Comparison of ENCODE assay signal across 11 cellular contexts in the genomic region with DNA sequence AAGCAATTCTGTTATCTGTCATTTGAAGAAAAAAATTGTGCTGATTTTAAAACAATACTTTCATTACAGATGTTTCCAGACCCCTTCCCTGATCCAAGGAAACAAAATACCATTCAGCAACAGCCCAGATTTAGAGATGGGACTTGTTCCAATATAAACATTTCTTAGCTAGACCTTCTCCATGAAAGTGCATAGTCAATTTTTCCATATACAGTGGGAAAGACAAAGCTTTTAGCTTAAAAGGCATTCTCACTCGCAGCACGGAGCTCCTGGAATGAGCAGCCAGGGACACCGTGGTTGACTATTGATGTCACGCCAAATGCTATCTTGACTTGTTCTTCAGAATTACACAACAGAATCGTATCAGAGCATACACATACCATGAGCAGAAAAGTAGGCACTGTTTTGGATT. TPM values are rescaled to one million over a fixed set of nuclear protein-coding genes. Genes with fewer than 3 reads are reported as not detected.
A peak's percentile ranks its signal among the peaks of the same experiment; 100 is the strongest.
DNase-seq lines count a peak whose midpoint lies in the region; ATAC-seq and TF ChIP-seq lines count a peak whose summit lies in the region.
"Had no signal": no experiment of that assay in that cellular context is flagged by ENCODE, and none has a peak within 500 bp of the region (broad histone marks: within the 10 kb centered on the region; RNA-seq: fewer than 3 reads in every experiment).

No MANE protein-coding gene starts in this region.

- 0 out of 2 replicates have a peak, but pooled peaks cover 7% of the 10 kb centered on the region for H3K4me1 ChIP-seq in Panc1 (ENCODE audit: control insufficient read depth, insufficient read depth, low read length)
- H3K4me1 ChIP-seq in lung (ENCODE audit: control insufficient read depth in 2 of 2, insufficient read depth in 2 of 2, low read length in 2 of 2): peaks cover 3 to 45% of the 10 kb centered on the region in 2 donors
- H3K4me1 ChIP-seq in tibial artery: peaks cover 0 to 73% (median 27%) of the 10 kb centered on the region in 4 donors
- no peaks in the 10 kb centered on the region for H3K4me1 ChIP-seq in CD4-positive, alpha-beta memory T cell (ENCODE audit: insufficient read depth, low read length)

- peaks cover 10 to 12% of the 10 kb centered on the region in 2 donors for H3K27me3 Mint-ChIP-seq in CD4-positive, alpha-beta memory T cell

- no TSS peak for BruUV-seq in Panc1 (replicated peaks; lab: Mats Ljungman, UMichigan)

- in situ Hi-C loops in Panc1 (cut with HindIII; ENCODE audit: low pct_unique_long_range_greater_than_20kb, low sequenced_read_pairs): no loop called here

- H3K36me3 Mint-ChIP-seq in CD4-positive, alpha-beta memory T cell: no peaks in the 10 kb centered on the region
- H3K36me3 Mint-ChIP-seq: naive thymus-derived CD4-positive, alpha-beta T cell had no signal

- H3K4me3 ChIP-seq in Panc1 (ENCODE audit: low read depth in 2 of 2, low read length in 2 of 2) (no peak overlapping the region), lung (no peak overlapping the region), tibial artery (no peak overlapping the region)
- no peak overlapping the region for H3K4me3 ChIP-seq in CD4-positive, alpha-beta memory T cell (ENCODE audit: low read length in 2 of 2)

- H3K27me3 ChIP-seq in Panc1 (ENCODE audit: control insufficient read depth, insufficient read depth, low read length) (no peaks in the 10 kb centered on the region), lung (ENCODE audit: control insufficient read depth, insufficient read depth) (no peaks in the 10 kb centered on the region), tibial artery (no peaks in the 10 kb centered on the region)
- no peaks in the 10 kb centered on the region for H3K27me3 ChIP-seq in CD4-positive, alpha-beta memory T cell (ENCODE audit: insufficient read depth, low read length)

- DNase-seq in Panc1 (ENCODE audit: low read depth, low spot score) (no peak), dermis microvascular lymphatic vessel endothelial cell (ENCODE audit: low read depth in 2 of 2) (peak; percentile 97 to 98), lung (ENCODE audit: low spot score) (no peak), tibial artery (no peak), NCI-H128 (lab: John Stamatoyannopoulos, UW; ENCODE audit: unreplicated experiment) (no peak), DMS79 (lab: John Stamatoyannopoulos, UW) (no peak)
- no peak for DNase-seq in CD4-positive, alpha-beta memory T cell
- DNase-seq: activated gamma-delta T cell treated with Interleukin-2 at 50 U/mL for 16 hours; naive thymus-derived CD4-positive, alpha-beta T cell; WERI-Rb-1 had no signal

- intact Hi-C loops in Panc1 (cut with micrococcal nuclease; ENCODE audit: unreplicated experiment) (no loop called here), tibial artery (cut with DNase I; ENCODE audit: low total_unique reads) (no loop called here)
- intact Hi-C loops in CD4-positive, alpha-beta memory T cell (cut with micrococcal nuclease): no loop called here

- WGBS in lung, 2 donors: 33 to 71% methylated on average over 5 of the region's 5 CpGs

- no peak overlapping the region for H3K4me3 Mint-ChIP-seq in CD4-positive, alpha-beta memory T cell
- H3K4me3 Mint-ChIP-seq: naive thymus-derived CD4-positive, alpha-beta T cell had no signal

- H3K4me1 Mint-ChIP-seq in CD4-positive, alpha-beta memory T cell: peaks cover 0 to 4% (median 0%) of the 10 kb centered on the region in 4 donors

- CTCF ChIA-PET in Panc1 (lab: Charles Lee): no interaction called here
- CTCF ChIA-PET in CD4-positive, alpha-beta memory T cell (lab: Charles Lee; ENCODE audit: partially characterized antibody): no interaction called here

- ATAC-seq in Panc1 (no peak), lung (ENCODE audit: insufficient read depth, low FRiP score) (no peak)
- ATAC-seq: naive thymus-derived CD4-positive, alpha-beta T cell had no signal

- H3K9me3 ChIP-seq in Panc1 (ENCODE audit: control insufficient read depth, insufficient read depth, low read depth, low read length) (no peaks in the 10 kb centered on the region), lung (ENCODE audit: control insufficient read depth in 2 of 2, insufficient read depth in 1 of 2, low read length in 1 of 2) (no peaks in the 10 kb centered on the region), tibial artery (no peaks in the 10 kb centered on the region)
- H3K9me3 ChIP-seq in CD4-positive, alpha-beta memory T cell (ENCODE audit: control insufficient read depth in 1 of 2, low read length in 2 of 2): no peaks in the 10 kb centered on the region

- H3K27ac ChIP-seq in Panc1 (ENCODE audit: low read length) (0 out of 2 replicates have a peak overlapping the region, but pooled peaks have one; percentile 17), lung (ENCODE audit: low read depth in 1 of 2, low read length in 1 of 2) (peak overlapping the region; percentile 72 to 85), tibial artery (peak overlapping the region; percentile 65 to 72)
- H3K27ac ChIP-seq in CD4-positive, alpha-beta memory T cell (ENCODE audit: low read depth, low read length): no peak overlapping the region
- H3K27ac ChIP-seq: epithelial cell of prostate, WERI-Rb-1 had no signal

- H3K27ac Mint-ChIP-seq in CD4-positive, alpha-beta memory T cell: no peak overlapping the region
- H3K27ac Mint-ChIP-seq: naive thymus-derived CD4-positive, alpha-beta T cell had no signal

- H3K36me3 ChIP-seq in Panc1 (ENCODE audit: control insufficient read depth, insufficient read depth, low read length): no peaks in the 10 kb centered on the region
- H3K36me3 ChIP-seq in lung (ENCODE audit: control insufficient read depth in 2 of 2, insufficient read depth in 2 of 2, low read length in 2 of 2): no peaks in the 10 kb centered on the region
- H3K36me3 ChIP-seq in tibial artery: no peaks in the 10 kb centered on the region
- H3K36me3 ChIP-seq in CD4-positive, alpha-beta memory T cell (ENCODE audit: insufficient read depth, low read length): no peaks in the 10 kb centered on the region
- H3K36me3 ChIP-seq: WERI-Rb-1 had no signal

- H3K9me3 Mint-ChIP-seq in CD4-positive, alpha-beta memory T cell: peaks cover 0 to 1% (median 0%) of the 10 kb centered on the region in 8 donors
- H3K9me3 Mint-ChIP-seq: naive thymus-derived CD4-positive, alpha-beta T cell had no signal

- POLR2A ChIA-PET in Panc1 (lab: Charles Lee): interaction anchor here (0.6 kb wide), 1 partner anchor 22 kb away, joined by 3 read pairs; the partner anchor contains the start of gene LAMA4
- POLR2A ChIA-PET in CD4-positive, alpha-beta memory T cell (lab: Charles Lee; ENCODE audit: partially characterized antibody): no interaction called here

- TF ChIP-seq CTCF in Panc1 (IDR thresholded peaks at IDR 0.05): no peak
- TF ChIP-seq CTCF in lung (IDR thresholded peaks at IDR 0.05; ENCODE audit: control extremely low read depth, extremely low read depth): no peak
- no peak for TF ChIP-seq CTCF in tibial artery (IDR thresholded peaks at IDR 0.05)

RNA-seq across cellular contexts. Expression of gene LAMA4, which starts 21.5 kb away (rescaled TPM):
- total RNA-seq in Panc1 (2021; ENCODE audit: unreplicated experiment) (11.9 TPM), dermis microvascular lymphatic vessel endothelial cell (497 and 606 TPM in 2 replicates), lung (100 to 1,000 TPM; 121 to 261 TPM)
- polyA plus RNA-seq in Panc1 (2012; ENCODE audit: insufficient read length): 7.5 TPM
- polyA plus RNA-seq in lung: 10 to 100 TPM; 28.4 to 38.6 TPM
- not detected for total RNA-seq in CD4-positive, alpha-beta memory T cell
- polyA plus RNA-seq in CD4-positive, alpha-beta memory T cell: not detected
- total RNA-seq: naive thymus-derived CD4-positive, alpha-beta T cell had no signal
- polyA plus RNA-seq: naive thymus-derived CD4-positive, alpha-beta T cell had no signal

Comparison
In these comparisons a context has a peak if more than half of its experiments do, and no peak if none do; other contexts are left out.
1. DNase-seq: peak in dermis microvascular lymphatic vessel endothelial cell (2 of 2); none in Panc1 (single experiment), lung (single experiment), tibial artery (0 of 2), NCI-H128 (single experiment), CD4-positive, alpha-beta memory T cell (0 of 5) and DMS79 (single experiment).
2. RNA of gene LAMA4, which starts 21.5 kb away (total RNA-seq): 497 to 606 TPM in dermis microvascular lymphatic vessel endothelial cell, 121 to 261 TPM in lung and 11.9 TPM in Panc1 (single experiment); not detected in CD4-positive, alpha-beta memory T cell; every median in the first group is over 10 times any median in the second.